In genomic region chr3:69094467-69095205, GRCh38 we compare ENCODE assay signal across 8 cellular contexts. TPM values are rescaled to one million over a fixed set of nuclear protein-coding genes. Genes with fewer than 3 reads are reported as not detected.
A peak's percentile ranks its signal among the peaks of the same experiment; 100 is the strongest.
DNase-seq lines count a peak whose midpoint lies in the region; ATAC-seq, FAIRE-seq and TF ChIP-seq lines count a peak whose summit lies in the region.

No MANE protein-coding gene starts in this region.

- H3K4me1 ChIP-seq in esophagus (ENCODE audit: control insufficient read depth in 2 of 2, insufficient read depth in 2 of 2, low read length in 1 of 2) (peaks cover 8 to 12% of the 10 kb centered on the region in 2 donors), small intestine (ENCODE audit: control insufficient read depth in 2 of 2, insufficient read depth in 1 of 2, low read depth in 1 of 2, low read length in 1 of 2) (peaks cover 10 to 12% of the 10 kb centered on the region in 2 donors)

- no peak for ATAC-seq in GM18867 (IDR thresholded peaks at IDR 0.05; ENCODE audit: unreplicated experiment)

- DNase-seq in GM12865 (ENCODE audit: low read depth) (peak; percentile 28), SIG-M5 (lab: John Stamatoyannopoulos, UW) (peak; percentile 41), small intestine (no peak), NCI-H2029 treated with DMSO at 0.1 percent for 48 hours (lab: John Stamatoyannopoulos, UW) (no peak), putamen (ENCODE audit: low spot score) (no peak), NCI-H1417 (lab: John Stamatoyannopoulos, UW) (no peak)

- H3K27me3 ChIP-seq in esophagus (ENCODE audit: control insufficient read depth in 1 of 2, insufficient read depth in 2 of 2, low read length in 2 of 2) = no peaks in the 10 kb centered on the region
- H3K27me3 ChIP-seq in small intestine (ENCODE audit: control insufficient read depth in 2 of 2, insufficient read depth in 2 of 2, low read length in 2 of 2) = no peaks in the 10 kb centered on the region

- FAIRE-seq in small intestine (lab: Jason Lieb, UNC) = no peak

- no peaks in the 10 kb centered on the region for H3K9me3 ChIP-seq in esophagus (ENCODE audit: control insufficient read depth in 2 of 2, insufficient read depth in 1 of 2, low read depth in 1 of 2, low read length in 1 of 2)
- H3K9me3 ChIP-seq in small intestine (ENCODE audit: control insufficient read depth, low read depth) = no peaks in the 10 kb centered on the region

- 44 to 46% methylated on average over 8 of the region's 8 CpGs for WGBS in esophagus, 2 donors
- 46 to 69% (median 49%) methylated on average over 8 of the region's 8 CpGs for WGBS in small intestine, 3 donors

- H3K27ac ChIP-seq in esophagus (ENCODE audit: low read depth in 2 of 2, low read length in 1 of 2) = peak overlapping the region; percentile 49 to 76
- peak overlapping the region; percentile 54 to 74 for H3K27ac ChIP-seq in small intestine (ENCODE audit: low read depth in 1 of 2, low read length in 1 of 2)

- H3K4me3 ChIP-seq in GM12865 (ENCODE audit: low read depth, low read length) (no peak overlapping the region), esophagus (ENCODE audit: low read depth in 1 of 2, low read length in 2 of 2) (peak overlapping the region in 1 of 2 donors; percentile 0), small intestine (ENCODE audit: low read depth in 1 of 2, low read length in 2 of 2) (no peak overlapping the region)

- TF ChIP-seq CTCF in GM12865 (IDR thresholded peaks at IDR 0.05; ENCODE audit: insufficient read depth, low read depth, low read length, missing control alignments) = no peak

- no peaks in the 10 kb centered on the region for H3K36me3 ChIP-seq in esophagus (ENCODE audit: control insufficient read depth in 2 of 2, insufficient read depth in 2 of 2, low read length in 1 of 2)
- H3K36me3 ChIP-seq in small intestine (ENCODE audit: control insufficient read depth in 2 of 2, insufficient read depth in 2 of 2, low read length in 2 of 2) = peaks cover 3 to 5% of the 10 kb centered on the region in 2 donors

RNA-seq across cellular contexts. Expression of gene ARL6IP5, which starts 9.9 kb away (rescaled TPM):
- polyA plus RNA-seq in esophagus (10 to 100 TPM; 46.9 to 59.0 TPM), small intestine (10 to 100 TPM; 23.0 to 71.4 (median 50.1) TPM)

RNA-seq across cellular contexts. Expression of gene UBA3, which starts 14.5 kb away (rescaled TPM):
- polyA plus RNA-seq in esophagus = 10 to 100 TPM; 30.7 to 34.9 TPM
- 10 to 100 TPM; 32.2 to 45.8 (median 37.0) TPM for polyA plus RNA-seq in small intestine

RNA-seq across cellular contexts. Expression of gene LMOD3, which starts 27.8 kb away (rescaled TPM):
- polyA plus RNA-seq in esophagus = under 1 TPM; 0.06 to 0.19 TPM
- polyA plus RNA-seq in small intestine = under 1 TPM in 2 of 3 donors, not detected in 1; 0.09 to 0.27 TPM

RNA-seq across cellular contexts. Expression of gene TMF1, which starts 42.5 kb away (rescaled TPM):
- polyA plus RNA-seq in esophagus (1 to 10 TPM; 6.9 to 7.6 TPM), small intestine (10 to 100 TPM in 2 of 3 donors, 1 to 10 TPM in 1; 9.5 to 12.5 (median 10.3) TPM)

Comparison
In these comparisons a context has a peak if more than half of its experiments do, and no peak if none do; other contexts are left out.
1. DNase-seq: peak in GM12865 (single experiment) and SIG-M5 (single experiment); none in small intestine (single experiment), NCI-H2029 treated with DMSO at 0.1 percent for 48 hours (single experiment), putamen (single experiment) and NCI-H1417 (0 of 3).